ENCODE assay signal across 24 cellular contexts in genomic region chr4:163523791-163524365, GRCh38. TPM values are rescaled to one million over a fixed set of nuclear protein-coding genes. Genes with fewer than 3 reads are reported as not detected.
DNase-seq lines count a peak whose midpoint lies in the region; ATAC-seq, FAIRE-seq and TF ChIP-seq lines count a peak whose summit lies in the region.
"Had no signal": no experiment of that assay in that cellular context is flagged by ENCODE, and none has a peak within 500 bp of the region (broad histone marks: within the 10 kb centered on the region; RNA-seq: fewer than 3 reads in every experiment).

No MANE protein-coding gene starts in this region.

- BruUV-seq in HCT116 (replicated peaks; lab: Mats Ljungman, UMichigan) = no TSS peak

- no peak for TF ChIP-seq POLR2A in HCT116 (IDR thresholded peaks at IDR 0.05; ENCODE audit: borderline replicate concordance, extremely low read depth, insufficient read depth, insufficient read length)

- H3K27ac ChIP-seq in HCT116 (ENCODE audit: low read depth, low read length) = no peak overlapping the region
- H3K27ac ChIP-seq in RWPE1 = no peak overlapping the region
- H3K27ac ChIP-seq in pancreas = no peak overlapping the region

- H3K9me3 ChIP-seq in HCT116 (ENCODE audit: control insufficient read depth in 1 of 2, insufficient read depth in 1 of 2, low read depth in 1 of 2, low read length in 2 of 2) = no peaks in the 10 kb centered on the region
- H3K9me3 ChIP-seq in pancreas = no peaks in the 10 kb centered on the region
- H3K9me3 ChIP-seq: SK-N-SH had no signal

- RAD21 ChIA-PET in HCT116 (lab: Charles Lee; ENCODE audit: low non-redundant PET in 1 of 2, low total read pairs in 2 of 2, uncharacterized antibody in 2 of 2, unreplicated experiment in 2 of 2) = no interaction called here

- POLR2A ChIA-PET in HCT116 (lab: Charles Lee) (no interaction called here), RWPE1 (lab: Yijun Ruan, JAX; ENCODE audit: low non-redundant PET) (no interaction called here)

- WGBS in pancreas, 2 donors = 85 to 88% methylated on average over 3 of the region's 3 CpGs

- H3K9ac ChIP-seq in HCT116 (ENCODE audit: low read length) = no peak overlapping the region
- H3K9ac ChIP-seq: SK-N-SH had no signal

- H3K36me3 ChIP-seq in HCT116 (ENCODE audit: control insufficient read depth in 1 of 2, insufficient read depth in 2 of 2, low read length in 2 of 2) = peaks cover 23 to 67% of the 10 kb centered on the region in 2 experiments
- peaks cover 0 to 15% (median 12%) of the 10 kb centered on the region in 3 donors for H3K36me3 ChIP-seq in pancreas

- TF ChIP-seq RAD21 in HCT116 (IDR thresholded peaks at IDR 0.05; ENCODE audit: low read depth) = no peak

- no peak overlapping the region for H3K4me2 ChIP-seq in HCT116 (ENCODE audit: low read length)
- H3K4me2 ChIP-seq: SK-N-SH had no signal

- CTCF ChIA-PET in HCT116 (lab: Charles Lee) (no interaction called here), RWPE1 (lab: Yijun Ruan, JAX) (no interaction called here)

- peaks cover 16% of the 10 kb centered on the region for H3K4me1 Mint-ChIP-seq in glutamatergic neuron (ENCODE audit: low read depth, unreplicated experiment)
- H3K4me1 Mint-ChIP-seq in natural killer cell treated with Interleukin-12 subunit alpha and Interleukin-12 subunit beta and Interleukin-15 and Interleukin-18, amount 100 ng/mL, for 72 hours (ENCODE audit: low read depth in 2 of 2) = no peaks in the 10 kb centered on the region

- ATAC-seq in HCT116 (0 out of 2 replicates have a peak, but pooled peaks have one; percentile 30), HG03025 (IDR thresholded peaks at IDR 0.05; ENCODE audit: low FRiP score, unreplicated experiment) (no peak), pancreas (no peak)
- ATAC-seq in natural killer cell treated with Interleukin-12 subunit alpha and Interleukin-12 subunit beta and Interleukin-15 and Interleukin-18, amount 100 ng/mL, for 72 hours = no peak
- ATAC-seq: GM23338, Panc1 had no signal

- H3K4me1 ChIP-seq in HCT116 (ENCODE audit: control insufficient read depth in 1 of 2, insufficient read depth in 2 of 2, low read length in 2 of 2) = peaks cover 0 to 5% of the 10 kb centered on the region in 2 experiments; a peak in 1 of 4 replicates
- no peaks in the 10 kb centered on the region for H3K4me1 ChIP-seq in pancreas

- no peak for TF ChIP-seq CTCF in HCT116 (IDR thresholded peaks at IDR 0.05 in 2 of 3, conservative IDR thresholded peaks at IDR 0.05 in 1 of 3; ENCODE audit: borderline replicate concordance in 1 of 3, insufficient read depth in 1 of 3, low read depth in 2 of 3, low read length in 2 of 3)
- no peak for TF ChIP-seq CTCF in RWPE1 (conservative IDR thresholded peaks at IDR 0.05; ENCODE audit: low read depth)
- no peak for TF ChIP-seq CTCF in glutamatergic neuron (IDR thresholded peaks at IDR 0.05; ENCODE audit: partially characterized antibody, unreplicated experiment)
- no peak for TF ChIP-seq CTCF in pancreas (IDR thresholded peaks at IDR 0.05)

- no peak overlapping the region for H3K4me3 Mint-ChIP-seq in glutamatergic neuron (ENCODE audit: unreplicated experiment)
- H3K4me3 Mint-ChIP-seq in natural killer cell treated with Interleukin-12 subunit alpha and Interleukin-12 subunit beta and Interleukin-15 and Interleukin-18, amount 100 ng/mL, for 72 hours = no peak overlapping the region
- H3K4me3 Mint-ChIP-seq: CD14-positive monocyte, GM23338 had no signal

- H2AFZ ChIP-seq in HCT116 (ENCODE audit: low read depth, low read length, poor library complexity, severe bottlenecking) = no peak overlapping the region
- H2AFZ ChIP-seq: GM23338 had no signal

- H3K4me3 ChIP-seq in HCT116 (replicated peaks in 1 of 2; ENCODE audit: low read depth in 1 of 2, low read length in 2 of 2) = no peak overlapping the region
- H3K4me3 ChIP-seq in pancreas = no peak overlapping the region
- H3K4me3 ChIP-seq: GM23338 had no signal

- no peak for FAIRE-seq in pancreas (lab: Jason Lieb, UNC)
- FAIRE-seq: GM12891, GM18507 had no signal

- H3K27me3 ChIP-seq in HCT116 (ENCODE audit: insufficient read depth, low read length) = no peaks in the 10 kb centered on the region
- no peaks in the 10 kb centered on the region for H3K27me3 ChIP-seq in pancreas

- H3K9me3 Mint-ChIP-seq in glutamatergic neuron (ENCODE audit: unreplicated experiment) = no peaks in the 10 kb centered on the region
- no peaks in the 10 kb centered on the region for H3K9me3 Mint-ChIP-seq in natural killer cell treated with Interleukin-12 subunit alpha and Interleukin-12 subunit beta and Interleukin-15 and Interleukin-18, amount 100 ng/mL, for 72 hours
- H3K9me3 Mint-ChIP-seq: CD14-positive monocyte, GM23338 had no signal

- no peaks in the 10 kb centered on the region for H3K36me3 Mint-ChIP-seq in glutamatergic neuron (ENCODE audit: unreplicated experiment)
- peaks cover 25% of the 10 kb centered on the region for H3K36me3 Mint-ChIP-seq in natural killer cell treated with Interleukin-12 subunit alpha and Interleukin-12 subunit beta and Interleukin-15 and Interleukin-18, amount 100 ng/mL, for 72 hours

- intact Hi-C loops in HCT116 (cut with micrococcal nuclease) = no loop called here
- intact Hi-C loops in pancreas (cut with DNase I) = no loop called here

- H3K27me3 Mint-ChIP-seq in glutamatergic neuron (ENCODE audit: unreplicated experiment) = peaks cover 2% of the 10 kb centered on the region
- no peaks in the 10 kb centered on the region for H3K27me3 Mint-ChIP-seq in natural killer cell treated with Interleukin-12 subunit alpha and Interleukin-12 subunit beta and Interleukin-15 and Interleukin-18, amount 100 ng/mL, for 72 hours

- peaks cover 3% of the 10 kb centered on the region; the same call in 1 of the 2 replicates for H4K20me1 ChIP-seq in HCT116 (ENCODE audit: insufficient read depth)

- H3K9me2 ChIP-seq in HCT116 (ENCODE audit: insufficient read depth) = no peaks in the 10 kb centered on the region
- H3K9me2 ChIP-seq: SK-N-SH had no signal

- H3K79me2 ChIP-seq in HCT116 (ENCODE audit: insufficient read depth, low read length) = no peaks in the 10 kb centered on the region; the same call in 1 of the 2 replicates

- H3K27ac Mint-ChIP-seq in glutamatergic neuron (ENCODE audit: unreplicated experiment) = peak overlapping the region; percentile 44
- H3K27ac Mint-ChIP-seq in natural killer cell treated with Interleukin-12 subunit alpha and Interleukin-12 subunit beta and Interleukin-15 and Interleukin-18, amount 100 ng/mL, for 72 hours = no peak overlapping the region
- H3K27ac Mint-ChIP-seq: CD14-positive monocyte, GM23338 had no signal

- no peak for DNase-seq in HCT116 (ENCODE audit: low read depth, low spot score)
- peak; percentile 5 for DNase-seq in RWPE1 (ENCODE audit: low spot score)
- DNase-seq in glutamatergic neuron = no peak
- peak; percentile 13 for DNase-seq in renal cortical epithelial cell (ENCODE audit: low read depth)
- DNase-seq in natural killer cell treated with Interleukin-12 subunit alpha and Interleukin-12 subunit beta and Interleukin-15 and Interleukin-18, amount 100 ng/mL, for 72 hours (ENCODE audit: low spot score) = no peak
- DNase-seq in NCI-H2171 (lab: John Stamatoyannopoulos, UW) = no peak
- DNase-seq in pancreas = no peak
- DNase-seq: COR-L47, DND-41, GF-D8, Karpas-422, MM.1S, NCI-H1105, NCI-H1694, NCI-H345, Right ventricle myocardium superior, SK-N-SH, T-helper 1 cell had no signal

TF ChIP-seq in HCT116, 20 proteins besides CTCF, POLR2A, EP300 and RAD21 (continues in another document):
- no peak for TF ChIP-seq POLR2AphosphoS5 (IDR thresholded peaks at IDR 0.05; ENCODE audit: low read depth, low read length)
- no peak for TF ChIP-seq ELF1 (IDR thresholded peaks at IDR 0.05; ENCODE audit: borderline replicate concordance, low read depth)
- no peak for TF ChIP-seq EGR1 (IDR thresholded peaks at IDR 0.05; ENCODE audit: low read depth)
- TF ChIP-seq FOSL1 (IDR thresholded peaks at IDR 0.05; ENCODE audit: low read depth) = no peak
- no peak for TF ChIP-seq REST (IDR thresholded peaks at IDR 0.05; ENCODE audit: low read depth)
- TF ChIP-seq ZFX (IDR thresholded peaks at IDR 0.05) = no peak
- TF ChIP-seq ZNF274 (IDR thresholded peaks at IDR 0.05; ENCODE audit: low read depth, low read length) = no peak

RNA-seq across cellular contexts. Expression of gene TMA16, which starts 29.4 kb away (rescaled TPM):
- total RNA-seq in HCT116 (2021; ENCODE audit: unreplicated experiment) = 52.7 TPM
- 23.7 and 34.4 TPM in 2 replicates for polyA plus RNA-seq in HCT116 (2012)
- total RNA-seq in glutamatergic neuron (ENCODE audit: unreplicated experiment) = 30.8 TPM
- total RNA-seq in renal cortical epithelial cell = 21.9 and 41.0 TPM in 2 replicates
- 10 to 100 TPM; 40.2 to 60.5 TPM for total RNA-seq in natural killer cell treated with Interleukin-12 subunit alpha and Interleukin-12 subunit beta and Interleukin-15 and Interleukin-18, amount 100 ng/mL, for 72 hours
- total RNA-seq in pancreas = 10 to 100 TPM in 5 of 6 donors, 1 to 10 TPM in 1; 9.1 to 18.3 (median 12.0) TPM
- polyA plus RNA-seq in pancreas = 1 to 10 TPM; 7.4 to 7.8 TPM

RNA-seq across cellular contexts. Expression of gene TKTL2, which starts 50.3 kb away (rescaled TPM):
- total RNA-seq in HCT116 (2021; ENCODE audit: unreplicated experiment) (not detected), glutamatergic neuron (ENCODE audit: unreplicated experiment) (not detected), renal cortical epithelial cell (not detected in 2 replicates), pancreas (not detected)
- 0.03 TPM in 1 of 2 replicates, not detected in the other for polyA plus RNA-seq in HCT116 (2012)
- total RNA-seq in natural killer cell treated with Interleukin-12 subunit alpha and Interleukin-12 subunit beta and Interleukin-15 and Interleukin-18, amount 100 ng/mL, for 72 hours = not detected
- polyA plus RNA-seq in pancreas = under 1 TPM in 1 of 2 donors, not detected in 1; 0.09 TPM
- total RNA-seq: Right ventricle myocardium superior had no signal
- polyA plus RNA-seq: CD14-positive monocyte, GM23338, SK-N-SH had no signal

Comparison
In these comparisons a context has a peak if more than half of its experiments do, and no peak if none do; other contexts are left out.
1. DNase-seq: peak in RWPE1 (single experiment) and renal cortical epithelial cell (single experiment); none in HCT116 (single experiment), glutamatergic neuron (single experiment), natural killer cell treated with Interleukin-12 subunit alpha and Interleukin-12 subunit beta and Interleukin-15 and Interleukin-18, amount 100 ng/mL, for 72 hours (single experiment), NCI-H2171 (single experiment) and pancreas (0 of 6).